Comparison of ENCODE assay signal across 8 cellular contexts in genomic region chr12:104986022-104986941, GRCh38. TPM values are rescaled to one million over a fixed set of nuclear protein-coding genes. Genes with fewer than 3 reads are reported as not detected.
DNase-seq lines count a peak whose midpoint lies in the region; ATAC-seq lines count a peak whose summit lies in the region.

Gene NOPCHAP1, plus strand, starts transcription at chr12:104986316. Its CDS starts 37 bp downstream, at chr12:104986353.

- H3K4me1 ChIP-seq in endocrine pancreas (ENCODE audit: control insufficient read depth, insufficient read depth, low read length) (peaks cover 6% of the 10 kb centered on the region), mesendoderm (ENCODE audit: control insufficient read depth, low read depth, low read length) (peaks cover 2% of the 10 kb centered on the region)

- no peak within 1 kb of the TSS for H2BK15ac ChIP-seq in mesendoderm (replicated peaks; ENCODE audit: low read depth)

- H3K4ac ChIP-seq in mesendoderm (ENCODE audit: low read depth, low read length): peak within 1 kb of the TSS; percentile 26

- H3K4me3 ChIP-seq in endocrine pancreas (ENCODE audit: control insufficient read depth, insufficient read depth, low read length) (peak within 1 kb of the TSS; percentile 67), mesendoderm (ENCODE audit: low read length) (peak within 1 kb of the TSS; percentile 95)

- no peak within 1 kb of the TSS for H4K5ac ChIP-seq in mesendoderm (ENCODE audit: low read length)

- H4K8ac ChIP-seq in mesendoderm (ENCODE audit: low read depth, low read length): peak within 1 kb of the TSS; percentile 83

- no peak within 1 kb of the TSS for H2BK120ac ChIP-seq in mesendoderm (ENCODE audit: low read depth, low read length)

- H3K4me2 ChIP-seq in mesendoderm (ENCODE audit: low read length): peak within 1 kb of the TSS; percentile 66

- peak; percentile 93 for ATAC-seq in GM21360 (IDR thresholded peaks at IDR 0.05; ENCODE audit: unreplicated experiment)

- H3K27me3 ChIP-seq in endocrine pancreas (ENCODE audit: control insufficient read depth, insufficient read depth, low read length): no peaks in the 10 kb centered on the region
- no peaks in the 10 kb centered on the region for H3K27me3 ChIP-seq in mesendoderm (ENCODE audit: insufficient read depth, low read length, poor library complexity)

- WGBS in mesendoderm (ENCODE audit: extremely low coverage, insufficient coverage, low lambda C conversion rate): no CpG with 5 or more reads among the region's 59 CpGs

- H3K79me1 ChIP-seq in mesendoderm (ENCODE audit: low read length): peaks cover 8% of the 10 kb centered on the region

- no peak within 1 kb of the TSS for H2AK5ac ChIP-seq in mesendoderm (ENCODE audit: low read length)

- H3K9me3 ChIP-seq in endocrine pancreas (ENCODE audit: control insufficient read depth, low read length): no peaks in the 10 kb centered on the region

- H3K36me3 ChIP-seq in endocrine pancreas (ENCODE audit: control insufficient read depth, insufficient read depth, low read length) (no peaks in the 10 kb centered on the region), mesendoderm (ENCODE audit: control insufficient read depth, insufficient read depth, low read length) (no peaks in the 10 kb centered on the region)

- H3K23ac ChIP-seq in mesendoderm (ENCODE audit: low read length): no peak within 1 kb of the TSS

- DNase-seq in COLO829 (ENCODE audit: low spot score) (peak; percentile 92), HT1080 (ENCODE audit: low read depth) (peak; percentile 89), NOMO-1 (lab: John Stamatoyannopoulos, UW; ENCODE audit: unreplicated experiment in 2 of 2) (peak; percentile 77 to 83), mesendoderm (peak; percentile 95)
- DNase-seq in activated CD8-positive, alpha-beta memory T cell treated with anti-CD3 and anti-CD28 coated beads for 4 hours (ENCODE audit: low read depth in 2 of 2): peak; percentile 65 to 75
- peak; percentile 73 for DNase-seq in stimulated activated CD8-positive, alpha-beta memory T cell treated with anti-CD3 and anti-CD28 coated beads, Interleukin-12 subunit alpha, Interleukin-12 subunit beta, amount 100 ng/mL, for 4 hours (ENCODE audit: low read depth)

- H2BK5ac ChIP-seq in mesendoderm (ENCODE audit: low read length): peak within 1 kb of the TSS; percentile 81

- peak within 1 kb of the TSS; percentile 65 for H3K18ac ChIP-seq in mesendoderm (ENCODE audit: low read length)

- H3K9ac ChIP-seq in endocrine pancreas (ENCODE audit: control insufficient read depth, insufficient read depth, low read length): peak within 1 kb of the TSS; percentile 47
- peak within 1 kb of the TSS; percentile 96 for H3K9ac ChIP-seq in mesendoderm (ENCODE audit: low read length)

- no peak within 1 kb of the TSS for H3K27ac ChIP-seq in mesendoderm (ENCODE audit: low read depth, low read length)

- H3K79me2 ChIP-seq in mesendoderm (ENCODE audit: control insufficient read depth, insufficient read depth, low read length): peaks cover 19% of the 10 kb centered on the region

- peak within 1 kb of the TSS; percentile 99 for H3K56ac ChIP-seq in mesendoderm (ENCODE audit: low read length)

RNA-seq across cellular contexts. Expression of gene NOPCHAP1, which starts in this region (rescaled TPM):
- total RNA-seq in HT1080 (2014; rRNA removed; shearing (Covaris generic)): 14.8 and 25.8 TPM in 2 replicates
- 11.5 and 16.5 TPM in 2 replicates for polyA plus RNA-seq in HT1080 (2015; cell fraction: cytosol; rRNA removed)
- polyA plus RNA-seq in HT1080 (2015; cell fraction: nucleus; rRNA removed): 2.4 and 7.7 TPM in 2 replicates
- polyA plus RNA-seq in mesendoderm (2013, experiment 1 of 2): 69.1 TPM
- polyA plus RNA-seq in mesendoderm (2013, experiment 2 of 2): 66.7 TPM
